Comparison of ENCODE assay signal across 8 cellular contexts in the genomic region with DNA sequence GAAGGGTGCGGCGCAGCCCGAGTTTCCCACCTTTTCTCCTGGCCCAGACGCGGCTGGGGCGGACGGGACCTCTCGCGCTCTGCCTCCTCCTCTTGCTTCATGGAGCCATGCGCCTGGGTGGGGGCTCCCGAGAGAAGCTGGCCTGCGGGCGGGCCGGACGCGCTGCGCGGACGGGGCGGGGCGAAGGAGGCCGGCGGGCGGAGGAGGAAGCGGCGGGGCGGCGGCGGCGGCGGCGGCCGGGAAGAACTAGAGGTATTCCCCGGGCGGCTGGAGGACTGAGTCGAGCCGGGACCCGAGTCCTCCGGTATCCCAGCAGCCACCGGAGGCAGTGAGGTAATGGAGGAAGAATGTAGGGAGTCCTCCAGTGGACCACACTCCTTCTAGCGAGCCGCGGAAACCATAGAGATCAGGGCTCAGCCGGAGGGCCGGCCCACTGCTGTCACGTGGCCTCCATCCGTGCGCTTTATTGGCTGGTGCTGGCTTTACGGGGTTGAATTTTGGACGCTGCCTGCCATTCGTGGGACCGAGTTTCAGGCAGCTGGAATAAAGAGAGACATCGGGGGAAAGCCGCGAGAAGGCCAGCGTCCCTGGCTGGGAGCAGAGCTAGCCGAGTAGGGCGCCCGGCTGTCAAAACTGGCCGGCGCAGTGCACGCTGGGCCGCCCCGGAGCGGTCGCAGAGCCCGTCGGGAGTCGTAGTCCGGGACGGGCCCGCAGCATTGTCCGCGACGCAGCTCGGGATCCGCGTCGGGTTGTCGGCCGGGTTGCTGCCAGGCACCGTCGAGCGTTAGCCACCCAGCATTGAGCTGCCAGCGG. TPM values are rescaled to one million over a fixed set of nuclear protein-coding genes. Genes with fewer than 3 reads are reported as not detected.
A peak's percentile ranks its signal among the peaks of the same experiment; 100 is the strongest.
DNase-seq lines count a peak whose midpoint lies in the region; ATAC-seq, FAIRE-seq and TF ChIP-seq lines count a peak whose summit lies in the region.
"Not testable (repeated sequence)": the region's sequence is repeated elsewhere in the genome, so short reads cannot be mapped to it uniquely, and the experiment has no call there.

A gene (minus strand): TSS at position 177 of the 813 bp plus-strand sequence. CDS start 11,722 bp downstream, outside the sequence.

- intact Hi-C loops in kidney (cut with DNase I) = not testable (repeated sequence)

- H3K4me1 ChIP-seq in kidney (ENCODE audit: control insufficient read depth in 1 of 2, insufficient read depth in 1 of 2, low read depth in 1 of 2, low read length in 2 of 2) = peaks cover 5 to 14% of the 10 kb centered on the region in 2 donors

- CTCF ChIA-PET in AG04450 (lab: Charles Lee) = not testable (repeated sequence)
- CTCF ChIA-PET in activated CD4-positive, alpha-beta T cell treated with anti-CD3 and anti-CD28 coated beads, Interleukin-2, amount 10 ng/mL, durations not matched to agents 7 days and 5 days (lab: Charles Lee) = interaction anchor here (0.6 kb wide), 1 partner anchor 191 kb away, joined by 4 read pairs; no protein-coding TSS in a partner anchor

- H3K9me3 ChIP-seq in AG04450 (ENCODE audit: control insufficient read depth, insufficient read depth, low read length); kidney (ENCODE audit: control insufficient read depth in 1 of 2, low read length in 2 of 2): not testable (repeated sequence)

- H3K36me3 Mint-ChIP-seq in activated CD4-positive, alpha-beta T cell treated with anti-CD3 and anti-CD28 coated beads, Interleukin-2, amount 10 ng/mL, durations not matched to agents 7 days and 5 days (ENCODE audit: low read depth) = peaks cover 23% of the 10 kb centered on the region

- peak; percentile 93 for ATAC-seq in GM19023 (IDR thresholded peaks at IDR 0.05; ENCODE audit: unreplicated experiment)
- ATAC-seq in HG03139 (IDR thresholded peaks at IDR 0.05; ENCODE audit: unreplicated experiment) = peak; percentile 92

- peaks cover 32% of the 10 kb centered on the region for H3K4me1 Mint-ChIP-seq in activated CD4-positive, alpha-beta T cell treated with anti-CD3 and anti-CD28 coated beads, Interleukin-2, amount 10 ng/mL, durations not matched to agents 7 days and 5 days

- peak within 1 kb of the TSS; percentile 91 for H3K4me3 Mint-ChIP-seq in activated CD4-positive, alpha-beta T cell treated with anti-CD3 and anti-CD28 coated beads, Interleukin-2, amount 10 ng/mL, durations not matched to agents 7 days and 5 days

- H3K9ac ChIP-seq in kidney (ENCODE audit: low read length in 2 of 2) = peak within 1 kb of the TSS in 1 of 2 donors; percentile 42

- peak within 1 kb of the TSS; percentile 93 for H3K27ac ChIP-seq in AG04450 (ENCODE audit: low read depth, low read length)
- H3K27ac ChIP-seq in cingulate gyrus (ENCODE audit: low read depth, low read length) = peak within 1 kb of the TSS; percentile 77
- peak within 1 kb of the TSS; percentile 88 to 95 for H3K27ac ChIP-seq in kidney (ENCODE audit: low read depth in 2 of 2, low read length in 2 of 2)

- not testable (repeated sequence) for FAIRE-seq in kidney (lab: Jason Lieb, UNC)

- DNase-seq in AG04450 (ENCODE audit: low read depth, low spot score) = not testable (repeated sequence)
- peak; percentile 64 to 81 for DNase-seq in NCI-H526 (lab: John Stamatoyannopoulos, UW)
- peak; percentile 77 for DNase-seq in activated CD4-positive, alpha-beta T cell treated with anti-CD3 and anti-CD28 coated beads, Interleukin-2, amount 10 ng/mL, durations not matched to agents 7 days and 5 days
- peak; percentile 94 for DNase-seq in kidney
- peak; percentile 41 to 53 for DNase-seq in stimulated activated CD4-positive, alpha-beta T cell treated with anti-CD3 and anti-CD28 coated beads, Interleukin-12 subunit alpha, Interleukin-12 subunit beta, amount 100 ng/mL, for 24 hours (ENCODE audit: low read depth in 2 of 2)

- not testable (repeated sequence) for H3K9me3 Mint-ChIP-seq in activated CD4-positive, alpha-beta T cell treated with anti-CD3 and anti-CD28 coated beads, Interleukin-2, amount 10 ng/mL, durations not matched to agents 7 days and 5 days

- H3K4me3 ChIP-seq in AG04450 (ENCODE audit: low read depth, low read length) (peak within 1 kb of the TSS; percentile 71), kidney (ENCODE audit: low read length in 2 of 2) (peak within 1 kb of the TSS; percentile 55 to 68)

- H3K27me3 ChIP-seq in AG04450 (ENCODE audit: control insufficient read depth, insufficient read depth, low read length) = not testable (repeated sequence)

- not testable (repeated sequence) for H3K36me3 ChIP-seq in kidney (ENCODE audit: control insufficient read depth in 1 of 2, insufficient read depth in 2 of 2, low read length in 2 of 2)

- POLR2A ChIA-PET in AG04450 (lab: Yijun Ruan, JAX) = interaction anchor here (0.5 kb wide), 1 partner anchor 271 kb away, joined by 6 read pairs; no protein-coding TSS in a partner anchor
- POLR2A ChIA-PET in activated CD4-positive, alpha-beta T cell treated with anti-CD3 and anti-CD28 coated beads, Interleukin-2, amount 10 ng/mL, durations not matched to agents 7 days and 5 days (lab: Charles Lee) = not testable (repeated sequence)

- H3K27ac Mint-ChIP-seq in activated CD4-positive, alpha-beta T cell treated with anti-CD3 and anti-CD28 coated beads, Interleukin-2, amount 10 ng/mL, durations not matched to agents 7 days and 5 days = peak within 1 kb of the TSS; percentile 92

- not testable (repeated sequence) for TF ChIP-seq CTCF in AG04450 (IDR thresholded peaks at IDR 0.05; ENCODE audit: low read depth, low read length); kidney (IDR thresholded peaks at IDR 0.05; ENCODE audit: borderline replicate concordance, extremely low read depth, insufficient read depth)

- not testable (repeated sequence) for H3K27me3 Mint-ChIP-seq in activated CD4-positive, alpha-beta T cell treated with anti-CD3 and anti-CD28 coated beads, Interleukin-2, amount 10 ng/mL, durations not matched to agents 7 days and 5 days

RNA-seq across cellular contexts. Expression of the gene that starts here (rescaled TPM):
- 15.3 and 15.4 TPM in 2 replicates for polyA plus RNA-seq in AG04450 (2011; rRNA removed)
- polyA minus RNA-seq in AG04450 (2011; rRNA and poly(A)+ RNA removed) = 21.1 TPM in 2 replicates
- 10 to 100 TPM; 15.0 to 15.4 TPM for total RNA-seq in activated CD4-positive, alpha-beta T cell treated with anti-CD3 and anti-CD28 coated beads, Interleukin-2, amount 10 ng/mL, durations not matched to agents 7 days and 5 days
- total RNA-seq in kidney = 16.4 TPM
- polyA plus RNA-seq in kidney (ENCODE audit: insufficient read depth, low read depth, low replicate concordance) = 6.3 TPM
